In genomic region chr17:76868669-76869208, GRCh38 we compare ENCODE assay signal across 8 cellular contexts. TPM values are rescaled to one million over a fixed set of nuclear protein-coding genes. Genes with fewer than 3 reads are reported as not detected.
DNase-seq lines count a peak whose midpoint lies in the region; ATAC-seq and TF ChIP-seq lines count a peak whose summit lies in the region.

No MANE protein-coding gene starts in this region.

- peaks cover 0 to 2% (median 0%) of the 10 kb centered on the region in 3 donors for H3K36me3 Mint-ChIP-seq in naive thymus-derived CD8-positive, alpha-beta T cell

- in situ Hi-C loops in astrocyte of the spinal cord (cut with HindIII; ENCODE audit: low sequenced_read_pairs), result no loop called here

- ATAC-seq in HG02885 (IDR thresholded peaks at IDR 0.05; ENCODE audit: poor library complexity, unreplicated experiment), result peak; percentile 11
- ATAC-seq in naive thymus-derived CD8-positive, alpha-beta T cell, result peak in 1 of 2 donors; percentile 27
- ATAC-seq in HG02884 (IDR thresholded peaks at IDR 0.05; ENCODE audit: unreplicated experiment), result no peak
- no peak for ATAC-seq in HG03196 (IDR thresholded peaks at IDR 0.05; ENCODE audit: unreplicated experiment)

- H3K4me3 ChIP-seq in BLaER1 treated with 17β-estradiol and CSF1 and Interleukin-3, amounts not matched to agents 10 nM and 100 nM, result peak overlapping the region; percentile 65 to 91 (median 80)
- peak overlapping the region; percentile 24 for H3K4me3 ChIP-seq in astrocyte of the spinal cord (ENCODE audit: low read depth, low read length)

- peaks cover 4 to 16% (median 14%) of the 10 kb centered on the region in 4 donors for H3K4me1 Mint-ChIP-seq in naive thymus-derived CD8-positive, alpha-beta T cell

- no peak for TF ChIP-seq CTCF in astrocyte of the spinal cord (IDR thresholded peaks at IDR 0.05; ENCODE audit: low read depth, low read length)

- H3K4me2 ChIP-seq in BLaER1 treated with 17β-estradiol and CSF1 and Interleukin-3, amounts not matched to agents 10 nM and 100 nM, result peak overlapping the region; percentile 96 to 99 (median 99)

- peaks cover 0 to 46% (median 43%) of the 10 kb centered on the region in 11 experiments; a peak in 18 of 22 replicates for H4K20me1 ChIP-seq in BLaER1 treated with 17β-estradiol and CSF1 and Interleukin-3, amounts not matched to agents 10 nM and 100 nM

- peaks cover 0 to 23% (median 0%) of the 10 kb centered on the region in 11 experiments; a peak in 7 of 22 replicates for H3K27me3 ChIP-seq in BLaER1 treated with 17β-estradiol and CSF1 and Interleukin-3, amounts not matched to agents 10 nM and 100 nM

- H3K9ac ChIP-seq in BLaER1 treated with 17β-estradiol and CSF1 and Interleukin-3, amounts not matched to agents 10 nM and 100 nM, result peak overlapping the region; percentile 68 to 96 (median 90)

- no peaks in the 10 kb centered on the region for H3K9me3 Mint-ChIP-seq in naive thymus-derived CD8-positive, alpha-beta T cell

- H3K27me3 Mint-ChIP-seq in naive thymus-derived CD8-positive, alpha-beta T cell, result peaks cover 5 to 30% (median 21%) of the 10 kb centered on the region in 5 donors

- no peak overlapping the region for H3K27ac Mint-ChIP-seq in naive thymus-derived CD8-positive, alpha-beta T cell

- DNase-seq in astrocyte of the spinal cord (ENCODE audit: low read depth, low spot score) (no peak), NOMO-1 treated with DMSO at 0.1 percent for 48 hours (lab: John Stamatoyannopoulos, UW; ENCODE audit: unreplicated experiment) (no peak), NCI-H2029 treated with DMSO at 0.1 percent for 48 hours (lab: John Stamatoyannopoulos, UW) (no peak)
- peak in 1 of 10 donors; percentile 6 for DNase-seq in naive thymus-derived CD8-positive, alpha-beta T cell

- H3K9me3 ChIP-seq in BLaER1 treated with 17β-estradiol and CSF1 and Interleukin-3, amounts not matched to agents 10 nM and 100 nM (replicated peaks in 1 of 11), result peaks cover 0 to 6% (median 3%) of the 10 kb centered on the region in 11 experiments; a peak in 13 of 22 replicates

- peaks cover 65 to 89% (median 82%) of the 10 kb centered on the region in 10 experiments for H3K4me1 ChIP-seq in BLaER1 treated with 17β-estradiol and CSF1 and Interleukin-3, amounts not matched to agents 10 nM and 100 nM

- POLR2A ChIA-PET in naive thymus-derived CD8-positive, alpha-beta T cell (lab: Charles Lee), result interaction anchor here (1.5 to 2.1 kb wide), 3 partner anchors 183 to 188 kb away, joined by 4 to 8 read pairs (median 6); no protein-coding TSS in a partner anchor

- H3K27ac ChIP-seq in BLaER1 treated with 17β-estradiol and CSF1 and Interleukin-3, amounts not matched to agents 10 nM and 100 nM, result peak overlapping the region in 9 of 11 experiments; percentile 58 to 94 (median 91); a peak in 18 of 22 replicates

- H3K4me3 Mint-ChIP-seq in naive thymus-derived CD8-positive, alpha-beta T cell, result peak overlapping the region; percentile 48 to 81 (median 56)

- peaks cover 0 to 13% (median 10%) of the 10 kb centered on the region in 11 experiments; a peak in 17 of 22 replicates for H3K36me3 ChIP-seq in BLaER1 treated with 17β-estradiol and CSF1 and Interleukin-3, amounts not matched to agents 10 nM and 100 nM

RNA-seq across cellular contexts. Expression of gene MGAT5B, which starts 0.5 kb away (rescaled TPM):
- 1 to 10 TPM; 1.7 to 2.0 TPM for total RNA-seq in naive thymus-derived CD8-positive, alpha-beta T cell
- not detected for polyA plus RNA-seq in naive thymus-derived CD8-positive, alpha-beta T cell
